In the genomic region with DNA sequence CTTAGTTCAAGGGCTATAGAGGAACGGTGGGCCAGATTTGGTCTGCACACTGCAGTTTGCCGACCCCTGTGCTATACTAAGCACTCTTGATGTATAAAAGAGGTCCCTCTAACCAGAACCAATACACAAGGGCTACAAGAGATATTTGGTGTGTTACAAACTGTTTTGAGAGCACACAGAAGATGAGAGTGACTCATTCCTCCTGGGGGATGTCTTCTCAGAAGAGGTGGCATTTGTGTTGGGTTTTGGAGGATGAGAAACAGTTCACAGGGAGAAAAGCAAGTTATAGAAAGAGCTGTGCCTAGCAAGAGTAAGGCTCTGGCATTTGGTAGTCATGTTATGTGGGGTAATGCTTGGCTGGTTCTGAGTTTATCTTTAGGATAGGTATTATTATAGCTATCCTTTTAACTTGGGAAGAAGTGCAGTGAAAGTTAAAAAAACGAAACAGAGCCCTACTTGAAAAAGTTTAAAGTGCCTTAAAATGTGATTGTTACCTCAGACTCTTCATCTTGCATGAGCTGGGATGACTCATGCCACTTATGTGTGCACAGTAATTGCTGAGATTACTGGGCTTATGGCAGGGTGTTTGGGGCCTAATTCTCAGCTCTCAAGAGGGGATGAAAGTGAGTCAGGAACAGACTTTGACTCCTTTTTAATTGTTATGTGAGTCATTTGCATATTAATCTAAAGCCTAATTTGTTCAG, we compare ENCODE assay signal across 8 cellular contexts.
DNase-seq lines count a peak whose midpoint lies in the region; ATAC-seq and TF ChIP-seq lines count a peak whose summit lies in the region.

No MANE protein-coding gene starts in this region.

- no TSS peak for BruUV-seq in PC-9 (replicated peaks; lab: Mats Ljungman, UMichigan)

- H3K27me3 ChIP-seq in PC-9 (ENCODE audit: insufficient read depth, low read depth), result no peaks in the 10 kb centered on the region
- H3K27me3 ChIP-seq in aorta (ENCODE audit: control insufficient read depth in 1 of 2, insufficient read depth in 2 of 2, low read length in 1 of 2), result no peaks in the 10 kb centered on the region

- no peaks in the 10 kb centered on the region for H3K9me3 ChIP-seq in PC-9 (ENCODE audit: insufficient read depth, low read depth)
- H3K9me3 ChIP-seq in aorta (ENCODE audit: control insufficient read depth, low read length), result no peaks in the 10 kb centered on the region

- H3K4me2 ChIP-seq in PC-9, result peak overlapping the region; percentile 46; the same call in 1 of the 2 replicates

- H3K27ac ChIP-seq in PC-9 (peak overlapping the region; percentile 57), aorta (ENCODE audit: low read depth in 1 of 2, low read length in 2 of 2) (no peak overlapping the region)

- H3F3A ChIP-seq in PC-9 (ENCODE audit: insufficient read depth, low read depth), result peaks cover 5% of the 10 kb centered on the region; the same call in 1 of the 2 replicates

- no peaks in the 10 kb centered on the region for H4K20me1 ChIP-seq in PC-9 (ENCODE audit: insufficient read depth)

- H3K36me3 ChIP-seq in PC-9 (ENCODE audit: low read depth) (no peaks in the 10 kb centered on the region), aorta (ENCODE audit: control insufficient read depth in 1 of 2, insufficient read depth in 2 of 2, low read length in 1 of 2) (no peaks in the 10 kb centered on the region)

- TF ChIP-seq CTCF in PC-9 (conservative IDR thresholded peaks at IDR 0.05) (no peak), fibroblast of mammary gland (conservative IDR thresholded peaks at IDR 0.05; ENCODE audit: control insufficient read depth, insufficient read depth, low read depth, low read length) (no peak)

- no peaks in the 10 kb centered on the region for H3K79me2 ChIP-seq in PC-9 (ENCODE audit: low read depth)

- 66 to 73% methylated on average over 3 of the region's 3 CpGs for WGBS in aorta, 2 donors

- H2AFZ ChIP-seq in PC-9, result no peak overlapping the region

- H3K4me3 ChIP-seq in PC-9 (no peak overlapping the region), fibroblast of mammary gland (ENCODE audit: control insufficient read depth, low read depth, low read length) (no peak overlapping the region), aorta (ENCODE audit: low read length in 2 of 2) (no peak overlapping the region)

- intact Hi-C loops in PC-9 (cut with micrococcal nuclease; ENCODE audit: unreplicated experiment), result no loop called here
- intact Hi-C loops in aorta (cut with DNase I), result no loop called here

- DNase-seq in A172 (ENCODE audit: low spot score) (peak; percentile 60), PC-9 (peak in 1 of 2 experiments; percentile 42), fibroblast of mammary gland (ENCODE audit: low read depth) (peak; percentile 77), aorta (no peak), COLO668 (lab: John Stamatoyannopoulos, UW; ENCODE audit: unreplicated experiment) (no peak), superior temporal gyrus (ENCODE audit: extremely low spot score) (no peak)

- POLR2A ChIA-PET in PC-9 (lab: Charles Lee; ENCODE audit: unreplicated experiment), result no interaction called here

- CTCF ChIA-PET in PC-9 (lab: Charles Lee), result interaction anchor here (0.7 kb wide), 1 partner anchor 16 kb away, joined by 3 read pairs; no protein-coding TSS in a partner anchor

- ATAC-seq in GM19043 (IDR thresholded peaks at IDR 0.05; ENCODE audit: low read depth, unreplicated experiment) (peak; percentile 56), GM21381 (IDR thresholded peaks at IDR 0.05; ENCODE audit: unreplicated experiment) (no peak), aorta (ENCODE audit: low FRiP score) (no peak)

- no peaks in the 10 kb centered on the region for H3K9me2 ChIP-seq in PC-9 (ENCODE audit: insufficient read depth)

- H3K4me1 ChIP-seq in PC-9 (replicated peaks; ENCODE audit: insufficient read depth), result peaks cover 8% of the 10 kb centered on the region; the same call in 1 of the 2 replicates
- H3K4me1 ChIP-seq in aorta (ENCODE audit: control insufficient read depth in 1 of 2, insufficient read depth in 2 of 2, low read length in 2 of 2), result peaks cover 2 to 3% of the 10 kb centered on the region in 2 donors

Comparison
In these comparisons a context has a peak if more than half of its experiments do, and no peak if none do; other contexts are left out.
1. DNase-seq: peak in A172 (single experiment) and fibroblast of mammary gland (single experiment); none in aorta (0 of 2), COLO668 (single experiment) and superior temporal gyrus (single experiment).